8 cellular contexts compared by ENCODE assay signal in the genomic region with DNA sequence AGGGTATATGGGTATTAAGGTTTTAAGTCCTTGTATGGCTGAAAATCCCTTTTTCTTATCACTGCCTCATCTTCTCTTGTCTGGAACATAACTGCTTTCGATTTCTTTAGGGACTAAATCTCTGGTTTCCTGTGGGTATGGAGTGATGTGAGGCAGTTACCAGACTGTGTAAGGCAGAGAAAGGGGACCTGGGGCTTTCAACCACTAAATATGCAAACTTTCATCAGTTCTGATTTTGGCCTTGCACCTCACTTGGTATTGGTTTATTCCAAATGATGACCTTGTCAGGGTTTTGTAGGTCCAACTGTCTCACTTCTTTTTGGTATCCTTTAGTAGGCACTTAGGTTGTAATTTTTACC. TPM values are rescaled to one million over a fixed set of nuclear protein-coding genes. Genes with fewer than 3 reads are reported as not detected.
A peak's percentile ranks its signal among the peaks of the same experiment; 100 is the strongest.
DNase-seq lines count a peak whose midpoint lies in the region; ATAC-seq and TF ChIP-seq lines count a peak whose summit lies in the region.

No MANE protein-coding gene starts in this region.

- peak overlapping the region; percentile 58 for H3K27ac Mint-ChIP-seq in activated CD8-positive, alpha-beta T cell treated with anti-CD3 and anti-CD28 coated beads, Interleukin-2, amount 10 ng/mL, durations not matched to agents 7 days and 5 days

- no peaks in the 10 kb centered on the region for H3K27me3 Mint-ChIP-seq in activated T-cell treated with anti-CD3 and anti-CD28 coated beads, Interleukin-2, amount 50 U/mL, for 4 hours (ENCODE audit: low read depth)
- no peaks in the 10 kb centered on the region for H3K27me3 Mint-ChIP-seq in activated CD8-positive, alpha-beta T cell treated with anti-CD3 and anti-CD28 coated beads, Interleukin-2, amount 10 ng/mL, durations not matched to agents 7 days and 5 days (ENCODE audit: low read depth)

- CTCF ChIA-PET in activated CD8-positive, alpha-beta T cell treated with anti-CD3 and anti-CD28 coated beads, Interleukin-2, amount 10 ng/mL, durations not matched to agents 7 days and 5 days (lab: Charles Lee): interaction anchor here (0.9 to 3.0 kb wide), 6 partner anchors 11 to 125 kb away, joined by 3 to 15 read pairs (median 6); no protein-coding TSS in a partner anchor

- H3K9me3 Mint-ChIP-seq in activated T-cell treated with anti-CD3 and anti-CD28 coated beads, Interleukin-2, amount 50 U/mL, for 4 hours: no peaks in the 10 kb centered on the region
- H3K9me3 Mint-ChIP-seq in activated CD8-positive, alpha-beta T cell treated with anti-CD3 and anti-CD28 coated beads, Interleukin-2, amount 10 ng/mL, durations not matched to agents 7 days and 5 days (ENCODE audit: insufficient read depth): no peaks in the 10 kb centered on the region

- H3K4me1 Mint-ChIP-seq in activated T-cell treated with anti-CD3 and anti-CD28 coated beads, Interleukin-2, amount 50 U/mL, for 4 hours (ENCODE audit: low read depth): peaks cover 89% of the 10 kb centered on the region
- H3K4me1 Mint-ChIP-seq in activated CD8-positive, alpha-beta T cell treated with anti-CD3 and anti-CD28 coated beads, Interleukin-2, amount 10 ng/mL, durations not matched to agents 7 days and 5 days (ENCODE audit: low read depth): peaks cover 86% of the 10 kb centered on the region

- H3K4me3 Mint-ChIP-seq in activated T-cell treated with anti-CD3 and anti-CD28 coated beads, Interleukin-2, amount 50 U/mL, for 4 hours: peak overlapping the region; percentile 22
- peak overlapping the region; percentile 31 for H3K4me3 Mint-ChIP-seq in activated CD8-positive, alpha-beta T cell treated with anti-CD3 and anti-CD28 coated beads, Interleukin-2, amount 10 ng/mL, durations not matched to agents 7 days and 5 days

- TF ChIP-seq CTCF in GM13977 (IDR thresholded peaks at IDR 0.05; ENCODE audit: extremely low read depth, insufficient read depth, missing control alignments): no peak

- in situ Hi-C loops in GM13977 (cut with MboI; ENCODE audit: low pct_unique_long_range_greater_than_20kb, low sequenced_read_pairs, unreplicated experiment): no loop called here

- peaks cover 15% of the 10 kb centered on the region for H3K36me3 Mint-ChIP-seq in activated T-cell treated with anti-CD3 and anti-CD28 coated beads, Interleukin-2, amount 50 U/mL, for 4 hours (ENCODE audit: insufficient read depth)
- peaks cover 40% of the 10 kb centered on the region for H3K36me3 Mint-ChIP-seq in activated CD8-positive, alpha-beta T cell treated with anti-CD3 and anti-CD28 coated beads, Interleukin-2, amount 10 ng/mL, durations not matched to agents 7 days and 5 days (ENCODE audit: low read depth)

- no peak for DNase-seq in activated T-cell treated with anti-CD3 and anti-CD28 coated beads, Interleukin-2, amount 50 U/mL, for 4 hours
- DNase-seq in activated T-cell treated with anti-CD3 and anti-CD28 coated beads, Interleukin-2, amount 50 U/mL, for 1 hour: no peak
- no peak for DNase-seq in activated CD8-positive, alpha-beta T cell treated with anti-CD3 and anti-CD28 coated beads, Interleukin-2, amount 10 ng/mL, durations not matched to agents 7 days and 5 days
- DNase-seq in stimulated activated naive CD8-positive, alpha-beta T cell treated with anti-CD3 and anti-CD28 coated beads, Interleukin-15, Interleukin-2, amounts not matched to agents 100 U/mL and 50 U/mL, for 24 hours: no peak
- DNase-seq in KG1 (lab: John Stamatoyannopoulos, UW) (no peak), GM13977 (ENCODE audit: low spot score) (no peak), epidermal melanocyte (ENCODE audit: insufficient read length, low spot score) (no peak)

- ATAC-seq in activated T-cell treated with anti-CD3 and anti-CD28 coated beads, Interleukin-2, amount 50 U/mL, for 4 hours: peak; percentile 34 to 49
- ATAC-seq in HG02884 (IDR thresholded peaks at IDR 0.05; ENCODE audit: unreplicated experiment): peak; percentile 71
- ATAC-seq in activated CD8-positive, alpha-beta T cell treated with anti-CD3 and anti-CD28 coated beads, Interleukin-2, amount 10 ng/mL, durations not matched to agents 7 days and 5 days: peak; percentile 67
- peak; percentile 60 for ATAC-seq in stimulated activated naive CD8-positive, alpha-beta T cell treated with anti-CD3 and anti-CD28 coated beads, Interleukin-15, Interleukin-2, amounts not matched to agents 100 U/mL and 50 U/mL, for 24 hours

- POLR2A ChIA-PET in activated CD8-positive, alpha-beta T cell treated with anti-CD3 and anti-CD28 coated beads, Interleukin-2, amount 10 ng/mL, durations not matched to agents 7 days and 5 days (lab: Charles Lee): interaction anchor here (0.7 kb wide), 1 partner anchor 69 kb away, joined by 3 read pairs; no protein-coding TSS in a partner anchor

RNA-seq across cellular contexts. Expression of a gene that starts 9.3 kb away (rescaled TPM):
- total RNA-seq in activated T-cell treated with anti-CD3 and anti-CD28 coated beads, Interleukin-2, amount 50 U/mL, for 4 hours: 10 to 100 TPM; 30.7 to 36.9 (median 34.7) TPM
- 10 to 100 TPM; 90.2 to 92.2 TPM for total RNA-seq in activated CD8-positive, alpha-beta T cell treated with anti-CD3 and anti-CD28 coated beads, Interleukin-2, amount 10 ng/mL, durations not matched to agents 7 days and 5 days
